In the genomic region with DNA sequence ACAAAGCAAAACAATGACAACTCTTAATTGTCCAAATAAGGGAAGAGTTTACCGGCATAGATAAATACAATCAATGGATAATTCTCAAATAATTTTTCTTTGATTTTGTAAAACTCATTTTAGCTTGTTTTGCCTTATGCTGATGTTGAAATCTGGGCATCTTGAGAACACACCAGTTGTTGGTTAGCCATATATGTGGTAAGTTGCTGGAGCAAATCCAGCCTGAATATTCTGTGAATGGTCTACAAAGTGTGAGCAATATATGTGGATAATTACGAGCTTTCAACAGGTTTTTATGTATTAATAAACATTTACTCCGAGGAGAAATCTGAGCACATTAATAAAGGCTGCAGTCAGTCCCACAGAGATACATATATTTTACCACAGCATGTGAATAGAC, we compare ENCODE assay signal across 19 cellular contexts.
"Had no signal": no experiment of that assay in that cellular context is flagged by ENCODE, and none has a peak within 500 bp of the region (broad histone marks: within the 10 kb centered on the region; RNA-seq: fewer than 3 reads in every experiment).

No MANE protein-coding gene starts in this region.

- H3K36me3 ChIP-seq: SJSA1 had no signal

- H3K27ac ChIP-seq: SJSA1, SK-N-MC had no signal

- H3K4me3 ChIP-seq: SJSA1, SK-N-MC had no signal

- H3K27me3 ChIP-seq: SJSA1 had no signal

- DNase-seq: Karpas-422, KG1, MM.1S, NCI-H1092 treated with DMSO at 0.1 percent for 48 hours, NCI-H1436, NCI-H187, NCI-H2029, NCI-H2081 treated with DMSO at 0.1 percent for 48 hours, NCI-H2171, NCI-H345, NCI-H446 treated with DMSO at 0.1 percent for 48 hours, NCI-H510A treated with DMSO at 0.1 percent for 48 hours, NCI-H526, NCI-H748 treated with DMSO at 0.1 percent for 48 hours, Right ventricle myocardium superior, RPMI8226, SIG-M5 had no signal

- H3K9me3 ChIP-seq: SJSA1 had no signal
